16 cellular contexts compared by ENCODE assay signal in the genomic region with DNA sequence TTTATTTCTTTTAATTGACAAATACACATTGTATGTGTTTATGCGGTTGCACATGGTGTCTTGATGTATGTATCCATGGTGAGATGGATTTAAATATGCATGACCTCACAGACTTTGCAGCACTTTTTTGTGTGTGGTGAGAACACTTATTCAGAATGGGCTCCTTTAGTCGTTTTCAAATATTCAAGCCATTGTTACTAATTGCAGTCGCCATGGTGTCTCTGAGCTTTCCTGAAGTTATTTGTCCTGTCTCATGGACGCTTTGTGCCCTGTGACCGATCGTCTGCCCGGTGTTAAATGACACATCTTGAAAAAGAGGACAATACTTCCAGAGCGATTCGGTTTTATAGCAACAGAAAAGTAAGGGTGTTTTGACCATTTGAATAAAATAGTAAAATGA. TPM values are rescaled to one million over a fixed set of nuclear protein-coding genes. Genes with fewer than 3 reads are reported as not detected.
DNase-seq lines count a peak whose midpoint lies in the region; ATAC-seq and TF ChIP-seq lines count a peak whose summit lies in the region.
"Had no signal": no experiment of that assay in that cellular context is flagged by ENCODE, and none has a peak within 500 bp of the region (broad histone marks: within the 10 kb centered on the region; RNA-seq: fewer than 3 reads in every experiment).

No MANE protein-coding gene starts in this region.

- H3K9me3 Mint-ChIP-seq in activated CD4-positive, alpha-beta T cell treated with anti-CD3 and anti-CD28 coated beads, Interleukin-2, amount 10 ng/mL, durations not matched to agents 7 days and 5 days: peaks cover 2% of the 10 kb centered on the region
- H3K9me3 Mint-ChIP-seq in endothelial cell (ENCODE audit: unreplicated experiment) (no peaks in the 10 kb centered on the region), nephron progenitor cell (peaks cover 1% of the 10 kb centered on the region)

- no peak for TF ChIP-seq EP300 in sigmoid colon (IDR thresholded peaks at IDR 0.05)

- POLR2A ChIA-PET in activated CD4-positive, alpha-beta T cell treated with anti-CD3 and anti-CD28 coated beads, Interleukin-2, amount 10 ng/mL, durations not matched to agents 7 days and 5 days (lab: Charles Lee): no interaction called here

- H3K27ac Mint-ChIP-seq in activated CD4-positive, alpha-beta T cell treated with anti-CD3 and anti-CD28 coated beads, Interleukin-2, amount 10 ng/mL, durations not matched to agents 7 days and 5 days: peak overlapping the region; percentile 22
- H3K27ac Mint-ChIP-seq in endothelial cell (ENCODE audit: unreplicated experiment) (peak overlapping the region; percentile 58), nephron progenitor cell (no peak overlapping the region)

- no peaks in the 10 kb centered on the region for H3K79me2 ChIP-seq in OCI-LY1 (ENCODE audit: insufficient read depth, low read length)

- no peaks in the 10 kb centered on the region for H4K20me1 ChIP-seq in OCI-LY1 (ENCODE audit: insufficient read depth, low read length)

- H3K4me3 Mint-ChIP-seq in activated CD4-positive, alpha-beta T cell treated with anti-CD3 and anti-CD28 coated beads, Interleukin-2, amount 10 ng/mL, durations not matched to agents 7 days and 5 days: no peak overlapping the region
- H3K4me3 Mint-ChIP-seq in endothelial cell (ENCODE audit: unreplicated experiment): peak overlapping the region; percentile 2
- H3K4me3 Mint-ChIP-seq in nephron progenitor cell: no peak overlapping the region

- TF ChIP-seq CTCF in OCI-LY1 (IDR thresholded peaks at IDR 0.05; ENCODE audit: low read length) (no peak), endothelial cell (IDR thresholded peaks at IDR 0.05; ENCODE audit: unreplicated experiment) (no peak), sigmoid colon (IDR thresholded peaks at IDR 0.05) (no peak), nephron progenitor cell (IDR thresholded peaks at IDR 0.05) (no peak)

- H3K36me3 Mint-ChIP-seq in activated CD4-positive, alpha-beta T cell treated with anti-CD3 and anti-CD28 coated beads, Interleukin-2, amount 10 ng/mL, durations not matched to agents 7 days and 5 days (ENCODE audit: low read depth): peaks cover 50% of the 10 kb centered on the region
- peaks cover 50% of the 10 kb centered on the region for H3K36me3 Mint-ChIP-seq in endothelial cell (ENCODE audit: low read depth, unreplicated experiment)
- peaks cover 20% of the 10 kb centered on the region for H3K36me3 Mint-ChIP-seq in nephron progenitor cell (ENCODE audit: low read depth)

- no peak overlapping the region for H3K4me3 ChIP-seq in OCI-LY1 (ENCODE audit: low read depth, low read length, poor library complexity, severe bottlenecking)
- no peak overlapping the region for H3K4me3 ChIP-seq in sigmoid colon
- H3K4me3 ChIP-seq: A549, vagina had no signal

- CTCF ChIA-PET in activated CD4-positive, alpha-beta T cell treated with anti-CD3 and anti-CD28 coated beads, Interleukin-2, amount 10 ng/mL, durations not matched to agents 7 days and 5 days (lab: Charles Lee): no interaction called here

- no peak overlapping the region for H2AFZ ChIP-seq in OCI-LY1 (ENCODE audit: low read length)

- H3K27me3 ChIP-seq in OCI-LY1 (ENCODE audit: insufficient read depth, low read length) (no peaks in the 10 kb centered on the region), sigmoid colon (no peaks in the 10 kb centered on the region)
- H3K27me3 ChIP-seq: foreskin keratinocyte, vagina had no signal

- TF ChIP-seq POLR2A in sigmoid colon (IDR thresholded peaks at IDR 0.05) (no peak), GM18505 (IDR thresholded peaks at IDR 0.05; ENCODE audit: borderline replicate concordance, extremely low read depth, insufficient read depth, insufficient read length) (no peak)

- H3K4me2 ChIP-seq in OCI-LY1 (ENCODE audit: low read length): no peak overlapping the region
- H3K4me2 ChIP-seq: A549, KMS-11 had no signal

- H3K36me3 ChIP-seq in OCI-LY1 (ENCODE audit: insufficient read depth, low read length) (no peaks in the 10 kb centered on the region), sigmoid colon (peaks cover 0 to 3% (median 0%) of the 10 kb centered on the region in 4 donors)
- H3K36me3 ChIP-seq: vagina had no signal

- H3K9me2 ChIP-seq in OCI-LY1 (ENCODE audit: low read depth, low read length): no peaks in the 10 kb centered on the region

- H3K9me3 ChIP-seq in OCI-LY1 (ENCODE audit: low read length) (no peaks in the 10 kb centered on the region), sigmoid colon (no peaks in the 10 kb centered on the region)
- H3K9me3 ChIP-seq: A549, vagina had no signal

- H3K4me1 Mint-ChIP-seq in activated CD4-positive, alpha-beta T cell treated with anti-CD3 and anti-CD28 coated beads, Interleukin-2, amount 10 ng/mL, durations not matched to agents 7 days and 5 days: peaks cover 94% of the 10 kb centered on the region
- H3K4me1 Mint-ChIP-seq in endothelial cell (ENCODE audit: unreplicated experiment): peaks cover 87% of the 10 kb centered on the region
- H3K4me1 Mint-ChIP-seq in nephron progenitor cell: peaks cover 75% of the 10 kb centered on the region

- DNase-seq in activated CD4-positive, alpha-beta T cell treated with anti-CD3 and anti-CD28 coated beads, Interleukin-2, amount 10 ng/mL, durations not matched to agents 7 days and 5 days: no peak
- no peak for DNase-seq in activated CD4-positive, alpha-beta T cell treated with anti-CD3 and anti-CD28 coated beads, Interleukin-2, amount 50 U/mL, for 4 hours
- DNase-seq in endothelial cell (ENCODE audit: low spot score) (no peak), sigmoid colon (no peak), UCSD-AML1 (lab: John Stamatoyannopoulos, UW; ENCODE audit: unreplicated experiment) (no peak), nephron progenitor cell (no peak)
- DNase-seq: activated CD4-positive, alpha-beta T cell treated with anti-CD3 and anti-CD28 coated beads for 48 hours; DMS 273 treated with DMSO at 0.1 percent for 48 hours; foreskin keratinocyte; NCI-H1694 treated with DMSO at 0.1 percent for 48 hours; stimulated activated CD4-positive, alpha-beta T cell treated with anti-CD3 and anti-CD28 coated beads, Interleukin-12 subunit alpha, Interleukin-12 subunit beta, amount 100 ng/mL, for 4 hours had no signal

- no peak for ATAC-seq in GM18505 (IDR thresholded peaks at IDR 0.05; ENCODE audit: unreplicated experiment)
- ATAC-seq: A549, foreskin keratinocyte had no signal

- no peak overlapping the region for H3K9ac ChIP-seq in OCI-LY1 (ENCODE audit: low read length)
- H3K9ac ChIP-seq: KMS-11 had no signal

- H3K4me1 ChIP-seq in OCI-LY1 (ENCODE audit: insufficient read depth, low read length, severe bottlenecking) (peaks cover 74% of the 10 kb centered on the region), sigmoid colon (peaks cover 0 to 100% (median 99%) of the 10 kb centered on the region in 4 donors)

- 76 to 78% methylated on average over 9 of the region's 9 CpGs for WGBS in sigmoid colon, 2 donors

- intact Hi-C loops in sigmoid colon (cut with DNase I): loop anchor here (5.0 kb wide), 1 partner anchor 107 kb away; no protein-coding TSS in a partner anchor

- 0 out of 2 replicates have a peak, but pooled peaks cover 3% of the 10 kb centered on the region for H3F3A ChIP-seq in OCI-LY1 (ENCODE audit: insufficient read depth, low read length)

- H3K27ac ChIP-seq in OCI-LY1 (ENCODE audit: low read depth, low read length, poor library complexity, severe bottlenecking): peak overlapping the region; percentile 51
- H3K27ac ChIP-seq in sigmoid colon: peak overlapping the region in 3 of 4 donors; percentile 62 to 97 (median 72)
- H3K27ac ChIP-seq: KMS-11 had no signal

- H3K27me3 Mint-ChIP-seq in activated CD4-positive, alpha-beta T cell treated with anti-CD3 and anti-CD28 coated beads, Interleukin-2, amount 10 ng/mL, durations not matched to agents 7 days and 5 days: no peaks in the 10 kb centered on the region
- H3K27me3 Mint-ChIP-seq in endothelial cell (ENCODE audit: unreplicated experiment) (peaks cover 28% of the 10 kb centered on the region), nephron progenitor cell (ENCODE audit: low read depth, poor library complexity) (peaks cover 8% of the 10 kb centered on the region)

RNA-seq across cellular contexts. Expression of a gene that starts 14.4 kb away (rescaled TPM):
- total RNA-seq in activated CD4-positive, alpha-beta T cell treated with anti-CD3 and anti-CD28 coated beads, Interleukin-2, amount 10 ng/mL, durations not matched to agents 7 days and 5 days: 100 to 1,000 TPM; 261 to 314 TPM
- total RNA-seq in endothelial cell (ENCODE audit: unreplicated experiment) (714 TPM), sigmoid colon (100 to 1,000 TPM; 197 to 552 (median 326) TPM)
- 100 to 1,000 TPM in 2 of 3 donors, 10 to 100 TPM in 1; 77.2 to 285 (median 109) TPM for polyA plus RNA-seq in sigmoid colon

RNA-seq across cellular contexts. Expression of a gene that starts 46.4 kb away (rescaled TPM):
- not detected for total RNA-seq in activated CD4-positive, alpha-beta T cell treated with anti-CD3 and anti-CD28 coated beads, Interleukin-2, amount 10 ng/mL, durations not matched to agents 7 days and 5 days
- total RNA-seq in endothelial cell (ENCODE audit: unreplicated experiment) (0.18 TPM), sigmoid colon (1 to 10 TPM in 1 of 4 donors, not detected in 3; 1.1 TPM)
- polyA plus RNA-seq in sigmoid colon: under 1 TPM in 1 of 3 donors, not detected in 2; 0.03 TPM
